Comparison of ENCODE assay signal across 1 cellular context in the genomic region with DNA sequence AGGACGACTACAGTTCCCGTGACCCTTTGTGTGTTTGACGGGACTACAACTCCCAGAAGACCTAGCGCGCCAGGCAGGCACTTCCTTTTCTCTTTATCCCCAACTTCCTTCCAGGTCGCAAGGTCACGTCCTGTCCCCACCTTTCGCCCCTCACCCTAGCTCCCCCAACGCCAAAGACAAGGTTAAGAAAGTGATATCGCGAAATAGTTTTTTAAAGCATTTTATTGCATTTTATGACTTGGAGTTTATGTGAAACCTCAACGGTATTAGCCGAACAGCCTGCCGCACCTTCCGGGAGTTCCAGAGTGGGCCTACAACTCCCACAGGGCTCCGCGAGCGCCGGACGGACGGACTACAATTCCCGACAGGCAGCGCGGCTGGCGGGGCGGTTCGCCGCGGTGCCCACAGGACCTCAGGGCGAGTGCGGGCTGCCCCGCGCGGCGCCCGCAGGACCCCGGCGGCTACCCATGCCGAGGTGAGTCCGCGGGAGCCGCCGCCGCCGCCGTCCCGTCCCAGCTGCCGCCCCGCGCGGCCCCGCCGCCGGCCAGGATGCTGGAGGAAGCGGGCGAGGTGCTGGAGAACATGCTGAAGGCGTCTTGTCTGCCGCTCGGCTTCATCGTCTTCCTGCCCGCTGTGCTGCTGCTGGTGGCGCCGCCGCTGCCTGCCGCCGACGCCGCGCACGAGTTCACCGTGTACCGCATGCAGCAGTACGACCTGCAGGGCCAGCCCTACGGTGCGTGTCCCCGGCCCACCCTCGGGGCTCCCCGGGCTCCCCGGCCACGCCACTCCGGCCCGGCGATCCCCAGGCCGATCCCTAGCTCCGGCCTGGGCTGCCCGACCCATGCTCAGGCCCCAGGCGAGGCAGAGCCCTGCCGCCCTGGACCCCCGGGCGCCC.
A peak's percentile ranks its signal among the peaks of the same experiment; 100 is the strongest.
TF ChIP-seq lines count a peak whose summit lies in the region.

Gene NCLN (plus strand): TSS at position 449 of the 895 bp plus-strand sequence. CDS start 101 bp downstream, at position 550.

TF ChIP-seq in H1, 55 proteins besides CTCF, POLR2A, EP300 and RAD21:
- TF ChIP-seq PHF8 (conservative IDR thresholded peaks at IDR 0.05; ENCODE audit: low read depth, low read length) (peak; percentile 86), POU5F1 (IDR thresholded peaks at IDR 0.05; ENCODE audit: low read depth, low read length) (no peak), CHD1 (IDR thresholded peaks at IDR 0.05; ENCODE audit: low read depth, low read length) (no peak), POLR2AphosphoS5 (IDR thresholded peaks at IDR 0.05; ENCODE audit: low read depth, low read length) (peak; percentile 65; the same call in 1 of the 2 replicates), GTF2F1 (IDR thresholded peaks at IDR 0.05; ENCODE audit: borderline replicate concordance, low read depth, low read length) (no peak), JUN (IDR thresholded peaks at IDR 0.05; ENCODE audit: low read depth, low read length) (no peak), MAFK (IDR thresholded peaks at IDR 0.05; ENCODE audit: low read depth, low read length) (no peak), ASH2L (IDR thresholded peaks at IDR 0.05; ENCODE audit: low read length) (peak; percentile 63), FOSL1 (IDR thresholded peaks at IDR 0.05; ENCODE audit: insufficient read depth, low read depth, low read length) (no peak), BRCA1 (IDR thresholded peaks at IDR 0.05; ENCODE audit: low read depth, low read length) (no peak), CREB1 (IDR thresholded peaks at IDR 0.05) (no peak; the same call in none of the 2 replicates), GABPA (IDR thresholded peaks at IDR 0.05; ENCODE audit: borderline replicate concordance, insufficient read depth, low read length) (peak; percentile 86), NRF1 (IDR thresholded peaks at IDR 0.05; ENCODE audit: low read depth, low read length) (no peak), RFX5 (IDR thresholded peaks at IDR 0.05; ENCODE audit: borderline replicate concordance, low read depth, low read length) (no peak), SIX5 (IDR thresholded peaks at IDR 0.05; ENCODE audit: low read depth, low read length) (peak; percentile 93), EZH2 (IDR thresholded peaks at IDR 0.05; ENCODE audit: low read depth, low read length, severe bottlenecking) (no peak), CEBPB (IDR thresholded peaks at IDR 0.05; ENCODE audit: low read depth, low read length) (no peak), KDM4A (IDR thresholded peaks at IDR 0.05; ENCODE audit: low read depth, low read length, severe bottlenecking) (peak; percentile 38), HDAC6 (IDR thresholded peaks at IDR 0.05; ENCODE audit: low read depth, low read length) (no peak), CBX8 (IDR thresholded peaks at IDR 0.05; ENCODE audit: borderline replicate concordance, low read depth, low read length) (no peak), CHD2 (IDR thresholded peaks at IDR 0.05; ENCODE audit: low read length) (peak; percentile 66; the same call in 1 of the 2 replicates), NANOG (IDR thresholded peaks at IDR 0.05; ENCODE audit: insufficient read depth, low read depth, low read length, poor library complexity, severe bottlenecking) (no peak), YY1 (IDR thresholded peaks at IDR 0.05; ENCODE audit: low read depth, low read length) (peak; percentile 9; the same call in 1 of the 2 replicates), RBBP5 (IDR thresholded peaks at IDR 0.05; ENCODE audit: borderline replicate concordance, low read depth, low read length) (no peak), BACH1 (IDR thresholded peaks at IDR 0.05; ENCODE audit: low read length) (no peak), TBP (IDR thresholded peaks at IDR 0.05; ENCODE audit: low read depth, low read length) (peak; percentile 64; the same call in 1 of the 2 replicates), SIN3A (conservative IDR thresholded peaks at IDR 0.05 in 1 of 2, IDR thresholded peaks at IDR 0.05 in 1 of 2; ENCODE audit: low read depth in 1 of 2, low read length in 2 of 2) (peak; percentile 20 to 65; a peak in 1 of 4 replicates), SP4 (IDR thresholded peaks at IDR 0.05; ENCODE audit: low read length) (peak; percentile 97), SP2 (IDR thresholded peaks at IDR 0.05; ENCODE audit: low read length) (no peak), TEAD4 (IDR thresholded peaks at IDR 0.05; ENCODE audit: low read depth, low read length) (0 out of 2 replicates have a peak, but pooled peaks have one; percentile 4), TAF1 (IDR thresholded peaks at IDR 0.05; ENCODE audit: low read depth, low read length) (peak; percentile 76)
- TF ChIP-seq, protein P1, sequence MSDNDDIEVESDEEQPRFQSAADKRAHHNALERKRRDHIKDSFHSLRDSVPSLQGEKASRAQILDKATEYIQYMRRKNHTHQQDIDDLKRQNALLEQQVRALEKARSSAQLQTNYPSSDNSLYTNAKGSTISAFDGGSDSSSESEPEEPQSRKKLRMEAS (IDR thresholded peaks at IDR 0.05) = peak; percentile 71
- TF ChIP-seq, protein P2, sequence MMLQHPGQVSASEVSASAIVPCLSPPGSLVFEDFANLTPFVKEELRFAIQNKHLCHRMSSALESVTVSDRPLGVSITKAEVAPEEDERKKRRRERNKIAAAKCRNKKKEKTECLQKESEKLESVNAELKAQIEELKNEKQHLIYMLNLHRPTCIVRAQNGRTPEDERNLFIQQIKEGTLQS (IDR thresholded peaks at IDR 0.05; ENCODE audit: insufficient read depth, low read depth, low read length) = no peak
